In the genomic region with DNA sequence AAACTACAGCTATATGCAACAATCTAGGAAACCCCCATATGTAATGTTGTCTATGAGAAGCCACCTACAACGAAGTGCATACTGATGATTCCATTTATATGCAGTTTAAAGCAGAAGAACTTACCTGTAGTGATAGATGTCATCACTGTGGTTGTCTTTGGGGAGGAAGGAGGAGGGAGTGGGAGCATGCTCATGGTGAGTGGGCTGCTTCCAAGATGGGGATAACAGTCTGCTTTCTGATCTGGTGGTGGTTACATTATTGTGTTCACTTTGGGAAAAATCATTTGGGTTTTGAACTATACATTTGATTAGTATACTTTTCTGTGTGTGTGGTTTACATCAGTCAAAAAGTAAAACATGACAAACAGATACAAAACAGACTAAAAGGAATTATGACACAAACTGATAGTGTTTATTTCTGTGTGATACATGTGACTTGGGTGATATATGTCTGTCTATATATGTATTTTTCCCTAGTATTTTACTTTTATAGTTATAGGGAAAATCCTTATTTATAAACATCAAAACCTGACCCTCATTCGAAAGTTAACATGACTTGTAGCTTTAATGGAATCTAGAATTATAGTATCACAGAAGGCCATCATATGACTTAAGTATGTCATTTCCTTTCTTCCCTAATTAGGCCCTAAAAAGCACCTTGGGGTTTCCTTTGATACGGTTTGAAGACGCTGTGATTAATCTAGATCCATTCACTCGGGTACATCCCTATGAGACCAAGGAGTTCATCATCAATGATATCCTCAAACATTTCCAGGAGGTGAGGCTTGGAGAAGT, we compare ENCODE assay signal across 1 cellular context.
TF ChIP-seq lines count a peak whose summit lies in the region.

No MANE protein-coding gene starts in this region.

TF ChIP-seq in GM12878, 131 proteins besides CTCF, POLR2A, EP300 and RAD21:
- no peak for TF ChIP-seq LARP7 (IDR thresholded peaks at IDR 0.05)
- TF ChIP-seq NFIC (IDR thresholded peaks at IDR 0.05; ENCODE audit: low read depth, low read length) = peak; percentile 34; the same call in 1 of the 2 replicates
- TF ChIP-seq RUNX3 (IDR thresholded peaks at IDR 0.05; ENCODE audit: low read length) = peak; percentile 20; the same call in 1 of the 2 replicates
- no peak for TF ChIP-seq GABPA (IDR thresholded peaks at IDR 0.05; ENCODE audit: low read depth)
- TF ChIP-seq CREM (IDR thresholded peaks at IDR 0.05; ENCODE audit: low read depth) = 0 out of 2 replicates have a peak, but pooled peaks have one; percentile 20
- no peak for TF ChIP-seq MYC (IDR thresholded peaks at IDR 0.05; ENCODE audit: insufficient read depth, insufficient read length, insufficient replicate concordance, low read length, severe bottlenecking)
- no peak for TF ChIP-seq SP1 (IDR thresholded peaks at IDR 0.05; ENCODE audit: low read depth, low read length)
- TF ChIP-seq SRF (IDR thresholded peaks at IDR 0.05; ENCODE audit: low read depth in 2 of 2, low read length in 2 of 2) = peak in 1 of 2 experiments; percentile 63; a peak in 1 of 4 replicates
